9 cellular contexts compared by ENCODE assay signal in genomic region chr9:127570533-127571111, GRCh38. TPM values are rescaled to one million over a fixed set of nuclear protein-coding genes. Genes with fewer than 3 reads are reported as not detected.
DNase-seq lines count a peak whose midpoint lies in the region; ATAC-seq, FAIRE-seq and TF ChIP-seq lines count a peak whose summit lies in the region.
"Had no signal": no experiment of that assay in that cellular context is flagged by ENCODE, and none has a peak within 500 bp of the region (broad histone marks: within the 10 kb centered on the region; RNA-seq: fewer than 3 reads in every experiment).

No MANE protein-coding gene starts in this region.

- peaks cover 52% of the 10 kb centered on the region for H3K4me1 ChIP-seq in RWPE2 (ENCODE audit: insufficient read depth, poor library complexity, severe bottlenecking)
- peaks cover 17 to 26% of the 10 kb centered on the region in 2 donors for H3K4me1 ChIP-seq in kidney (ENCODE audit: control insufficient read depth in 1 of 2, insufficient read depth in 1 of 2, low read depth in 1 of 2, low read length in 2 of 2)
- peaks cover 13% of the 10 kb centered on the region for H3K4me1 ChIP-seq in thymus (ENCODE audit: control insufficient read depth, insufficient read depth, low read length)

- H3K9ac ChIP-seq in kidney (ENCODE audit: low read length in 2 of 2) = peak overlapping the region in 1 of 2 donors; percentile 47

- WGBS in thymus = 97% methylated on average over 3 of the region's 3 CpGs

- CTCF ChIA-PET in activated CD8-positive, alpha-beta memory T cell treated with anti-CD3 and anti-CD28 coated beads, Interleukin-2, amount 10 ng/mL, durations not matched to agents 7 days and 5 days (lab: Charles Lee) = interaction anchor here (0.9 to 3.5 kb wide), 8 partner anchors 8 to 164 kb away, joined by 3 to 12 read pairs (median 6); partner anchors contain the start of gene TOR2A

- intact Hi-C loops in kidney (cut with DNase I) = no loop called here

- DNase-seq in activated CD8-positive, alpha-beta memory T cell treated with anti-CD3 and anti-CD28 coated beads, Interleukin-2, amount 10 ng/mL, durations not matched to agents 7 days and 5 days = no peak
- no peak for DNase-seq in activated CD8-positive, alpha-beta memory T cell treated with anti-CD3 and anti-CD28 coated beads, Interleukin-2, amount 50 U/mL, for 48 hours
- no peak for DNase-seq in RWPE2 (ENCODE audit: low spot score)
- DNase-seq in kidney = no peak
- no peak for DNase-seq in RKO (ENCODE audit: low spot score)

- H3K27me3 ChIP-seq in RWPE2 (ENCODE audit: insufficient read depth, poor library complexity, severe bottlenecking) (no peaks in the 10 kb centered on the region), thymus (ENCODE audit: control insufficient read depth, insufficient read depth) (peaks cover 6% of the 10 kb centered on the region)

- FAIRE-seq in kidney (lab: Jason Lieb, UNC) = no peak
- FAIRE-seq: D721Med had no signal

- peak overlapping the region; percentile 98 for H3K27ac ChIP-seq in RWPE2 (ENCODE audit: poor library complexity, severe bottlenecking)
- peak overlapping the region; percentile 0 to 95 for H3K27ac ChIP-seq in kidney (ENCODE audit: low read depth in 2 of 2, low read length in 2 of 2)
- peak overlapping the region; percentile 19 for H3K27ac ChIP-seq in thymus (ENCODE audit: low read depth)

- no peak for ATAC-seq in activated CD8-positive, alpha-beta memory T cell treated with anti-CD3 and anti-CD28 coated beads, Interleukin-2, amount 10 ng/mL, durations not matched to agents 7 days and 5 days
- ATAC-seq in RWPE2 (ENCODE audit: low read depth) = no peak
- no peak for ATAC-seq in GM19452 (IDR thresholded peaks at IDR 0.05; ENCODE audit: unreplicated experiment)
- ATAC-seq in HG03521 (IDR thresholded peaks at IDR 0.05; ENCODE audit: unreplicated experiment) = no peak

- H3K4me3 ChIP-seq in RWPE2 (ENCODE audit: severe bottlenecking) (no peak overlapping the region), kidney (ENCODE audit: low read length in 2 of 2) (no peak overlapping the region), thymus (ENCODE audit: low read length) (no peak overlapping the region)

- peak overlapping the region; percentile 75 for H3K4me3 Mint-ChIP-seq in activated CD8-positive, alpha-beta memory T cell treated with anti-CD3 and anti-CD28 coated beads, Interleukin-2, amount 10 ng/mL, durations not matched to agents 7 days and 5 days

- H3K27me3 Mint-ChIP-seq in activated CD8-positive, alpha-beta memory T cell treated with anti-CD3 and anti-CD28 coated beads, Interleukin-2, amount 10 ng/mL, durations not matched to agents 7 days and 5 days = no peaks in the 10 kb centered on the region

- TF ChIP-seq CTCF in RWPE2 (IDR thresholded peaks at IDR 0.05; ENCODE audit: poor library complexity, severe bottlenecking) (no peak), kidney (IDR thresholded peaks at IDR 0.05; ENCODE audit: borderline replicate concordance, extremely low read depth, insufficient read depth) (no peak)

- H3K9me3 ChIP-seq in RWPE2 (ENCODE audit: severe bottlenecking) = no peaks in the 10 kb centered on the region
- H3K9me3 ChIP-seq in kidney (ENCODE audit: control insufficient read depth in 1 of 2, low read length in 2 of 2) = no peaks in the 10 kb centered on the region
- no peaks in the 10 kb centered on the region for H3K9me3 ChIP-seq in thymus (ENCODE audit: control insufficient read depth)

- peaks cover 4% of the 10 kb centered on the region for H3K36me3 Mint-ChIP-seq in activated CD8-positive, alpha-beta memory T cell treated with anti-CD3 and anti-CD28 coated beads, Interleukin-2, amount 10 ng/mL, durations not matched to agents 7 days and 5 days

- no peaks in the 10 kb centered on the region for H3K9me3 Mint-ChIP-seq in activated CD8-positive, alpha-beta memory T cell treated with anti-CD3 and anti-CD28 coated beads, Interleukin-2, amount 10 ng/mL, durations not matched to agents 7 days and 5 days (ENCODE audit: low read depth)

- peak overlapping the region; percentile 95 for H3K27ac Mint-ChIP-seq in activated CD8-positive, alpha-beta memory T cell treated with anti-CD3 and anti-CD28 coated beads, Interleukin-2, amount 10 ng/mL, durations not matched to agents 7 days and 5 days

- H3K4me1 Mint-ChIP-seq in activated CD8-positive, alpha-beta memory T cell treated with anti-CD3 and anti-CD28 coated beads, Interleukin-2, amount 10 ng/mL, durations not matched to agents 7 days and 5 days = peaks cover 66% of the 10 kb centered on the region

- H3K36me3 ChIP-seq in RWPE2 (ENCODE audit: low read depth) = peaks cover 23% of the 10 kb centered on the region
- no peaks in the 10 kb centered on the region for H3K36me3 ChIP-seq in kidney (ENCODE audit: control insufficient read depth in 1 of 2, insufficient read depth in 2 of 2, low read length in 2 of 2)
- H3K36me3 ChIP-seq in thymus (ENCODE audit: control insufficient read depth, insufficient read depth) = no peaks in the 10 kb centered on the region

RNA-seq across cellular contexts. Expression of gene STXBP1, which starts 41.5 kb away (rescaled TPM):
- 10 to 100 TPM; 22.8 to 26.0 TPM for total RNA-seq in activated CD8-positive, alpha-beta memory T cell treated with anti-CD3 and anti-CD28 coated beads, Interleukin-2, amount 10 ng/mL, durations not matched to agents 7 days and 5 days
- total RNA-seq in kidney = 32.8 TPM
- polyA plus RNA-seq in kidney (ENCODE audit: insufficient read depth, low read depth, low replicate concordance) = 14.3 TPM
- polyA plus RNA-seq in thymus = 10.2 TPM

Comparison
In these comparisons a context has a peak if more than half of its experiments do, and no peak if none do; other contexts are left out.
1. H3K27ac ChIP-seq: peak in every context shown above with its lines; median percentile 98 in RWPE2; 48 in kidney; 19 in thymus.